Comparison of ENCODE assay signal across 1 cellular context in genomic region chr20:32970973-32971300, GRCh38.
TF ChIP-seq lines count a peak whose summit lies in the region.

No MANE protein-coding gene starts in this region.

TF ChIP-seq in GM23338, 12 proteins besides CTCF, POLR2A, EP300 and RAD21 (continued from another document):
- TF ChIP-seq, protein P1, sequence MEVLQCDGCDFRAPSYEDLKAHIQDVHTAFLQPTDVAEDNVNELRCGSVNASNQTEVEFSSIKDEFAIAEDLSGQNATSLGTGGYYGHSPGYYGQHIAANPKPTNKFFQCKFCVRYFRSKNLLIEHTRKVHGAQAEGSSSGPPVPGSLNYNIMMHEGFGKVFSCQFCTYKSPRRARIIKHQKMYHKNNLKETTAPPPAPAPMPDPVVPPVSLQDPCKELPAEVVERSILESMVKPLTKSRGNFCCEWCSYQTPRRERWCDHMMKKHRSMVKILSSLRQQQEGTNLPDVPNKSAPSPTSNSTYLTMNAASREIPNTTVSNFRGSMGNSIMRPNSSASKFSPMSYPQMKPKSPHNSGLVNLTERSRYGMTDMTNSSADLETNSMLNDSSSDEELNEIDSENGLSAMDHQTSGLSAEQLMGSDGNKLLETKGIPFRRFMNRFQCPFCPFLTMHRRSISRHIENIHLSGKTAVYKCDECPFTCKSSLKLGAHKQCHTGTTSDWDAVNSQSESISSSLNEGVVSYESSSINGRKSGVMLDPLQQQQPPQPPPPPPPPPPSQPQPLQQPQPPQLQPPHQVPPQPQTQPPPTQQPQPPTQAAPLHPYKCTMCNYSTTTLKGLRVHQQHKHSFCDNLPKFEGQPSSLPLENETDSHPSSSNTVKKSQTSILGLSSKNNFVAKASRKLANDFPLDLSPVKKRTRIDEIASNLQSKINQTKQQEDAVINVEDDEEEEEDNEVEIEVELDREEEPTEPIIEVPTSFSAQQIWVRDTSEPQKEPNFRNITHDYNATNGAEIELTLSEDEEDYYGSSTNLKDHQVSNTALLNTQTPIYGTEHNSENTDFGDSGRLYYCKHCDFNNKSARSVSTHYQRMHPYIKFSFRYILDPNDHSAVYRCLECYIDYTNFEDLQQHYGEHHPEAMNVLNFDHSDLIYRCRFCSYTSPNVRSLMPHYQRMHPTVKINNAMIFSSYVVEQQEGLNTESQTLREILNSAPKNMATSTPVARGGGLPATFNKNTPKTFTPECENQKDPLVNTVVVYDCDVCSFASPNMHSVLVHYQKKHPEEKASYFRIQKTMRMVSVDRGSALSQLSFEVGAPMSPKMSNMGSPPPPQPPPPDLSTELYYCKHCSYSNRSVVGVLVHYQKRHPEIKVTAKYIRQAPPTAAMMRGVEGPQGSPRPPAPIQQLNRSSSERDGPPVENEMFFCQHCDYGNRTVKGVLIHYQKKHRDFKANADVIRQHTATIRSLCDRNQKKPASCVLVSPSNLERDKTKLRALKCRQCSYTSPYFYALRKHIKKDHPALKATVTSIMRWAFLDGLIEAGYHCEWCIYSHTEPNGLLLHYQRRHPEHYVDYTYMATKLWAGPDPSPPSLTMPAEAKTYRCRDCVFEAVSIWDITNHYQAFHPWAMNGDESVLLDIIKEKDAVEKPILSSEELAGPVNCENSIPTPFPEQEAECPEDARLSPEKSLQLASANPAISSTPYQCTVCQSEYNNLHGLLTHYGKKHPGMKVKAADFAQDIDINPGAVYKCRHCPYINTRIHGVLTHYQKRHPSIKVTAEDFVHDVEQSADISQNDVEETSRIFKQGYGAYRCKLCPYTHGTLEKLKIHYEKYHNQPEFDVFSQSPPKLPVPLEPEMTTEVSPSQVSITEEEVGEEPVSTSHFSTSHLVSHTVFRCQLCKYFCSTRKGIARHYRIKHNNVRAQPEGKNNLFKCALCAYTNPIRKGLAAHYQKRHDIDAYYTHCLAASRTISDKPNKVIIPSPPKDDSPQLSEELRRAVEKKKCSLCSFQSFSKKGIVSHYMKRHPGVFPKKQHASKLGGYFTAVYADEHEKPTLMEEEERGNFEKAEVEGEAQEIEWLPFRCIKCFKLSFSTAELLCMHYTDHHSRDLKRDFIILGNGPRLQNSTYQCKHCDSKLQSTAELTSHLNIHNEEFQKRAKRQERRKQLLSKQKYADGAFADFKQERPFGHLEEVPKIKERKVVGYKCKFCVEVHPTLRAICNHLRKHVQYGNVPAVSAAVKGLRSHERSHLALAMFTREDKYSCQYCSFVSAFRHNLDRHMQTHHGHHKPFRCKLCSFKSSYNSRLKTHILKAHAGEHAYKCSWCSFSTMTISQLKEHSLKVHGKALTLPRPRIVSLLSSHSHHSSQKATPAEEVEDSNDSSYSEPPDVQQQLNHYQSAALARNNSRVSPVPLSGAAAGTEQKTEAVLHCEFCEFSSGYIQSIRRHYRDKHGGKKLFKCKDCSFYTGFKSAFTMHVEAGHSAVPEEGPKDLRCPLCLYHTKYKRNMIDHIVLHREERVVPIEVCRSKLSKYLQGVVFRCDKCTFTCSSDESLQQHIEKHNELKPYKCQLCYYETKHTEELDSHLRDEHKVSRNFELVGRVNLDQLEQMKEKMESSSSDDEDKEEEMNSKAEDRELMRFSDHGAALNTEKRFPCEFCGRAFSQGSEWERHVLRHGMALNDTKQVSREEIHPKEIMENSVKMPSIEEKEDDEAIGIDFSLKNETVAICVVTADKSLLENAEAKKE (CRISPR knock-in tag; IDR thresholded peaks at IDR 0.05) = no peak
